2 cellular contexts compared by ENCODE assay signal in genomic region chr22:49856766-49857618, GRCh38.
TF ChIP-seq lines count a peak whose summit lies in the region.

No MANE protein-coding gene starts in this region.

TF ChIP-seq in HepG2, 621 proteins besides CTCF, POLR2A, EP300 and RAD21:
- TF ChIP-seq RBFOX2 (IDR thresholded peaks at IDR 0.05; ENCODE audit: low read depth, low read length): 0 out of 2 replicates have a peak, but pooled peaks have one; percentile 27
- TF ChIP-seq ZNF510 (CRISPR knock-in tag; IDR thresholded peaks at IDR 0.05; ENCODE audit: low read depth): no peak

TF ChIP-seq in HEK293T, 16 proteins besides CTCF, POLR2A, EP300 and RAD21:
- TF ChIP-seq BHLHE40 (IDR thresholded peaks at IDR 0.05; ENCODE audit: borderline replicate concordance): no peak
- TF ChIP-seq SP1 (IDR thresholded peaks at IDR 0.05): no peak
- no peak for TF ChIP-seq SUZ12 (IDR thresholded peaks at IDR 0.05)
- no peak for TF ChIP-seq CTBP1 (IDR thresholded peaks at IDR 0.05; ENCODE audit: borderline replicate concordance)
- TF ChIP-seq ELF4 (IDR thresholded peaks at IDR 0.05): no peak
- no peak for TF ChIP-seq TARDBP (IDR thresholded peaks at IDR 0.05)
- TF ChIP-seq LEF1 (IDR thresholded peaks at IDR 0.05; ENCODE audit: borderline replicate concordance): no peak
- no peak for TF ChIP-seq PKNOX1 (IDR thresholded peaks at IDR 0.05)
- TF ChIP-seq NFRKB (IDR thresholded peaks at IDR 0.05): no peak
- TF ChIP-seq FOXM1 (IDR thresholded peaks at IDR 0.05; ENCODE audit: borderline replicate concordance): no peak
- TF ChIP-seq FOXA1 (IDR thresholded peaks at IDR 0.05): no peak
- TF ChIP-seq ARNT (IDR thresholded peaks at IDR 0.05): no peak
- no peak for TF ChIP-seq FOXK2 (IDR thresholded peaks at IDR 0.05)
- no peak for TF ChIP-seq HDGF (IDR thresholded peaks at IDR 0.05; ENCODE audit: borderline replicate concordance)
- TF ChIP-seq L3MBTL2 (conservative IDR thresholded peaks at IDR 0.05): no peak
- TF ChIP-seq ZNF384 (IDR thresholded peaks at IDR 0.05): no peak
TF ChIP-seq in HEK293T: peak in this region for 0.
